8 cellular contexts compared by ENCODE assay signal in genomic region chr7:33904680-33905388, GRCh38. TPM values are rescaled to one million over a fixed set of nuclear protein-coding genes. Genes with fewer than 3 reads are reported as not detected.
DNase-seq lines count a peak whose midpoint lies in the region; ATAC-seq and TF ChIP-seq lines count a peak whose summit lies in the region.

No MANE protein-coding gene starts in this region.

- ATAC-seq in GM19438 (IDR thresholded peaks at IDR 0.05; ENCODE audit: low read depth, unreplicated experiment): peak; percentile 69
- no peak for ATAC-seq in HG02938 (IDR thresholded peaks at IDR 0.05; ENCODE audit: unreplicated experiment)

- peaks cover 78% of the 10 kb centered on the region for H3K27me3 ChIP-seq in BE2C
- no peaks in the 10 kb centered on the region for H3K27me3 ChIP-seq in stomach smooth muscle (ENCODE audit: control insufficient read depth in 1 of 2, insufficient read depth in 2 of 2, low read length in 2 of 2)

- H3K27ac ChIP-seq in RWPE1 (no peak overlapping the region), stomach smooth muscle (ENCODE audit: low read length) (peak overlapping the region; percentile 79)

- H3K4me3 ChIP-seq in BE2C (ENCODE audit: low read depth, low read length): peak overlapping the region; percentile 41
- H3K4me3 ChIP-seq in lower leg skin (ENCODE audit: low read depth, poor library complexity, severe bottlenecking): peak overlapping the region; percentile 32
- H3K4me3 ChIP-seq in stomach smooth muscle (ENCODE audit: low read length in 2 of 2): peak overlapping the region; percentile 86 to 88

- peak; percentile 41 for DNase-seq in BE2C
- DNase-seq in RWPE1 (ENCODE audit: low spot score): peak; percentile 20
- peak; percentile 73 for DNase-seq in ecto neural progenitor cell (ENCODE audit: low spot score)
- no peak for DNase-seq in lower leg skin (ENCODE audit: low spot score in 2 of 2)
- no peak for DNase-seq in OCI-M1 (lab: John Stamatoyannopoulos, UW)

- H3K36me3 ChIP-seq in BE2C (no peaks in the 10 kb centered on the region), stomach smooth muscle (ENCODE audit: control insufficient read depth in 2 of 2, insufficient read depth in 2 of 2, low read length in 2 of 2) (no peaks in the 10 kb centered on the region)

- intact Hi-C loops in lower leg skin (cut with DNase I; ENCODE audit: low total_unique reads): no loop called here

- H3K9me3 ChIP-seq in BE2C: no peaks in the 10 kb centered on the region
- no peaks in the 10 kb centered on the region for H3K9me3 ChIP-seq in stomach smooth muscle (ENCODE audit: control insufficient read depth in 2 of 2, low read length in 2 of 2)

- CTCF ChIA-PET in RWPE1 (lab: Yijun Ruan, JAX): interaction anchor here (0.7 to 2.2 kb wide), 3 partner anchors 10 to 110 kb away, joined by 3 to 13 read pairs (median 7); no protein-coding TSS in a partner anchor

- POLR2A ChIA-PET in RWPE1 (lab: Yijun Ruan, JAX; ENCODE audit: low non-redundant PET): interaction anchor here (0.7 kb wide), 1 partner anchor 385 kb away, joined by 3 read pairs; no protein-coding TSS in a partner anchor

- 1% methylated on average over 27 to 33 of the region's 66 CpGs for WGBS in lower leg skin, 2 donors

- no peak for TF ChIP-seq POLR2A in lower leg skin (IDR thresholded peaks at IDR 0.05)

- TF ChIP-seq CTCF in BE2C (IDR thresholded peaks at IDR 0.05; ENCODE audit: low read depth, low read length) (0 out of 2 replicates have a peak, but pooled peaks have one; percentile 6), RWPE1 (conservative IDR thresholded peaks at IDR 0.05; ENCODE audit: low read depth) (peak; percentile 38), lower leg skin (IDR thresholded peaks at IDR 0.05) (no peak)

- H3K4me1 ChIP-seq in BE2C: no peaks in the 10 kb centered on the region
- H3K4me1 ChIP-seq in stomach smooth muscle (ENCODE audit: control insufficient read depth, insufficient read depth, low read length): peaks cover 8% of the 10 kb centered on the region

- peak overlapping the region; percentile 80 to 83 for H3K9ac ChIP-seq in stomach smooth muscle (ENCODE audit: low read length in 2 of 2)

RNA-seq across cellular contexts. Expression of gene BMPER, which starts 0.5 kb away (rescaled TPM):
- 0.17 TPM for polyA plus RNA-seq in BE2C (2012; ENCODE audit: insufficient read depth, insufficient read length, low read depth)
- under 1 TPM; 0.27 to 0.53 (median 0.34) TPM for total RNA-seq in lower leg skin

Comparison
In these comparisons a context has a peak if more than half of its experiments do, and no peak if none do; other contexts are left out.
1. DNase-seq: peak in BE2C (single experiment), RWPE1 (single experiment) and ecto neural progenitor cell (single experiment); none in lower leg skin (0 of 2) and OCI-M1 (single experiment).
2. H3K4me3 ChIP-seq: peak in every context shown above with its lines; median percentile 87 in stomach smooth muscle; 41 in BE2C; 32 in lower leg skin.
3. CTCF ChIP-seq: peak in BE2C (single experiment) and RWPE1 (single experiment); none in lower leg skin (0 of 3).